8 cellular contexts compared by ENCODE assay signal in the genomic region with DNA sequence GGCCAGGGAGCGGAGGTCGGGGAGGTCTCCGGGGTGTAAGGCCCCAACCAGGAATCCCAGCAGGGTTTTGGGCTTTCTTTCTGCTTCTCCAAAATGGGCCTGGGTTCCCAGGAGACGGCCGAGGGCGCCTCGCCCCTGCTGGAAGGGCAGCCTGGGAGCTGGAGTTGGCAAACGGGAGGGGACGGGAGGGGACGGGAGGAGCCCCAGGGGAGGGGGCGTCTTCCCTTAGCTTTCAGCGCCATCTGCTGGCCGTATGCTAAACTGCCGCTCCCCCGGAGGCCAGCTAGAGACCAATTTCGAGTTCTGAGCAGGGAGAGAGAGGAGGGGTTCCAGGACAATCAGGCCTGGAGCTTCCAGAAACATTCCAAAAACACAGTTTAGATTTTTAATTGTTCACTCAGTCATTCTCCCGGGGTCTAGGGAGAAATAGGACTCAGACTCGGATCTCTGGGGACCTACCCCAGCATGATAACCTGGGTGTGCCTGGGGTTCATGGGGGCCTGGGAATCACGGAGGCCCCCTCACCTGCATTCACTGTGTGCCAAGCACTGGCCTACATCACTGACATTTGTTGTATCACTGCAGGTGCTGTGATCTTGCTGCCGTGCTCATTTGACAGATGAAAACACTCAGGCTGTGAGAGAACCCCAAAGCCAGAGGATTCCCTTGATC. TPM values are rescaled to one million over a fixed set of nuclear protein-coding genes. Genes with fewer than 3 reads are reported as not detected.
DNase-seq lines count a peak whose midpoint lies in the region; ATAC-seq and TF ChIP-seq lines count a peak whose summit lies in the region.

No MANE protein-coding gene starts in this region.

- TF ChIP-seq CTCF in cardiac fibroblast (IDR thresholded peaks at IDR 0.05; ENCODE audit: low read depth, low read length), result peak; percentile 93

- no peak overlapping the region for H3K4me3 ChIP-seq in cardiac fibroblast (replicated peaks in 1 of 2; ENCODE audit: low read depth in 2 of 2, low read length in 2 of 2)

- intact Hi-C loops in left colon (cut with DNase I, micrococcal nuclease), result loop anchor here (5.0 to 10.0 kb wide), 3 partner anchors 75 to 167 kb away; partner anchors contain the start of gene LMX1B (in 1 of the 2)

- peak; percentile 69 for DNase-seq in ACHN
- DNase-seq in NCI-H226, result peak; percentile 54
- peak; percentile 75 to 79 for DNase-seq in cardiac fibroblast (ENCODE audit: low read depth in 2 of 2)
- DNase-seq in left colon, result peak; percentile 50 to 86
- DNase-seq in stimulated activated CD4-positive, alpha-beta T cell treated with anti-CD3 and anti-CD28 coated beads, Interleukin-2, amount 100 ng/mL, for 4 hours (ENCODE audit: low read depth), result peak; percentile 75

- peak; percentile 58 for ATAC-seq in GM19324 (IDR thresholded peaks at IDR 0.05; ENCODE audit: low FRiP score, unreplicated experiment)
- ATAC-seq in activated CD4-positive, CD25-positive, alpha-beta regulatory T cell treated with anti-CD3 and anti-CD28 coated beads, Interleukin-2, amount 50 U/mL, for 24 hours, result peak; percentile 84 to 87
- ATAC-seq in left colon, result peak; percentile 89
- no peak for ATAC-seq in HG03025 (IDR thresholded peaks at IDR 0.05; ENCODE audit: low FRiP score, unreplicated experiment)

- in situ Hi-C loops in ACHN (cut with HindIII; ENCODE audit: low pct_ligation_motif_present, low pct_unique_long_range_greater_than_20kb, low sequenced_read_pairs), result no loop called here

RNA-seq across cellular contexts. Expression of gene ZBTB43, which starts 23.0 kb away (rescaled TPM):
- total RNA-seq in left colon, result 10 to 100 TPM; 15.5 to 17.3 TPM
